ENCODE assay signal across 9 cellular contexts in genomic region chr1:160006312-160006940, GRCh38. TPM values are rescaled to one million over a fixed set of nuclear protein-coding genes. Genes with fewer than 3 reads are reported as not detected.
DNase-seq lines count a peak whose midpoint lies in the region; ATAC-seq and TF ChIP-seq lines count a peak whose summit lies in the region.
"Had no signal": no experiment of that assay in that cellular context is flagged by ENCODE, and none has a peak within 500 bp of the region (broad histone marks: within the 10 kb centered on the region; RNA-seq: fewer than 3 reads in every experiment).

No MANE protein-coding gene starts in this region.

- H3K9me3 ChIP-seq in OCI-LY1 (ENCODE audit: low read length), result no peaks in the 10 kb centered on the region
- H3K9me3 ChIP-seq in esophagus muscularis mucosa, result no peaks in the 10 kb centered on the region
- H3K9me3 ChIP-seq in neuronal stem cell (replicated peaks in 1 of 2; ENCODE audit: control insufficient read depth in 2 of 2, insufficient read depth in 1 of 2, low read depth in 1 of 2, low read length in 2 of 2), result no peaks in the 10 kb centered on the region
- H3K9me3 ChIP-seq in thoracic aorta, result no peaks in the 10 kb centered on the region

- H3K27ac ChIP-seq in 22Rv1 (no peak overlapping the region), OCI-LY1 (ENCODE audit: low read depth, low read length, poor library complexity, severe bottlenecking) (no peak overlapping the region), esophagus muscularis mucosa (replicated peaks in 1 of 4) (no peak overlapping the region), neuronal stem cell (replicated peaks; ENCODE audit: low read length) (no peak overlapping the region), thoracic aorta (no peak overlapping the region)
- H3K27ac ChIP-seq: skin epidermis had no signal

- H3K9me2 ChIP-seq in OCI-LY1 (ENCODE audit: low read depth, low read length), result no peaks in the 10 kb centered on the region

- no peak overlapping the region for H4K91ac ChIP-seq in neuronal stem cell (ENCODE audit: low read depth, low read length, poor library complexity)

- H3K4me1 ChIP-seq in OCI-LY1 (ENCODE audit: insufficient read depth, low read length, severe bottlenecking) (no peaks in the 10 kb centered on the region), esophagus muscularis mucosa (no peaks in the 10 kb centered on the region), neuronal stem cell (ENCODE audit: control insufficient read depth in 2 of 2, insufficient read depth in 1 of 2, low read depth in 1 of 2, low read length in 2 of 2) (no peaks in the 10 kb centered on the region), thoracic aorta (ENCODE audit: control insufficient read depth in 1 of 2, low read depth in 2 of 2) (no peaks in the 10 kb centered on the region)

- H3K4me2 ChIP-seq in OCI-LY1 (ENCODE audit: low read length), result no peak overlapping the region
- no peak overlapping the region for H3K4me2 ChIP-seq in neuronal stem cell (ENCODE audit: insufficient read depth, low read length, poor library complexity, severe bottlenecking)

- no peaks in the 10 kb centered on the region for H3K79me2 ChIP-seq in OCI-LY1 (ENCODE audit: insufficient read depth, low read length)

- H4K20me1 ChIP-seq in OCI-LY1 (ENCODE audit: insufficient read depth, low read length), result no peaks in the 10 kb centered on the region

- H3F3A ChIP-seq in OCI-LY1 (ENCODE audit: insufficient read depth, low read length), result no peaks in the 10 kb centered on the region

- TF ChIP-seq CTCF in 22Rv1 (IDR thresholded peaks at IDR 0.05) (peak; percentile 100), OCI-LY1 (IDR thresholded peaks at IDR 0.05; ENCODE audit: low read length) (peak; percentile 91), esophagus muscularis mucosa (IDR thresholded peaks at IDR 0.05) (peak; percentile 66 to 82 (median 69)), thoracic aorta (IDR thresholded peaks at IDR 0.05) (peak; percentile 56)

- DNase-seq in HUDEP-2 (lab: John Stamatoyannopoulos, UW; ENCODE audit: unreplicated experiment in 76 of 76) (peak in 64 of 76 experiments; percentile 5 to 76 (median 48)), esophagus muscularis mucosa (ENCODE audit: extremely low spot score) (no peak), neuronal stem cell (ENCODE audit: low spot score) (peak; percentile 62), thoracic aorta (ENCODE audit: low spot score) (no peak)
- DNase-seq in activated CD8-positive, alpha-beta memory T cell treated with anti-CD3 and anti-CD28 coated beads, Interleukin-2, amount 50 U/mL, for 48 hours, result peak; percentile 84

- H3K23ac ChIP-seq in neuronal stem cell (ENCODE audit: low read depth, low read length, poor library complexity), result no peak overlapping the region

- H3K36me3 ChIP-seq in OCI-LY1 (ENCODE audit: insufficient read depth, low read length), result no peaks in the 10 kb centered on the region
- no peaks in the 10 kb centered on the region for H3K36me3 ChIP-seq in esophagus muscularis mucosa
- no peaks in the 10 kb centered on the region for H3K36me3 ChIP-seq in neuronal stem cell (replicated peaks in 1 of 2; ENCODE audit: control insufficient read depth in 2 of 2, insufficient read depth in 2 of 2, low read length in 2 of 2)
- H3K36me3 ChIP-seq in thoracic aorta, result no peaks in the 10 kb centered on the region

- no peak overlapping the region for H3K4ac ChIP-seq in neuronal stem cell (ENCODE audit: low read length)

- H3K27me3 ChIP-seq in OCI-LY1 (ENCODE audit: insufficient read depth, low read length), result no peaks in the 10 kb centered on the region
- peaks cover 0 to 10% (median 0%) of the 10 kb centered on the region in 4 donors for H3K27me3 ChIP-seq in esophagus muscularis mucosa
- peaks cover 0 to 50% (median 0%) of the 10 kb centered on the region in 3 experiments for H3K27me3 ChIP-seq in neuronal stem cell (ENCODE audit: control insufficient read depth in 3 of 3, insufficient read depth in 3 of 3, low read depth in 1 of 3, low read length in 3 of 3)
- no peaks in the 10 kb centered on the region for H3K27me3 ChIP-seq in thoracic aorta (replicated peaks; ENCODE audit: insufficient read depth)

- H3K14ac ChIP-seq in neuronal stem cell (ENCODE audit: low read length), result no peak overlapping the region

- H3K9ac ChIP-seq in OCI-LY1 (ENCODE audit: low read length), result no peak overlapping the region
- no peak overlapping the region for H3K9ac ChIP-seq in neuronal stem cell (ENCODE audit: low read depth, low read length, poor library complexity)

- H3K79me1 ChIP-seq in neuronal stem cell (ENCODE audit: low read depth, low read length), result no peaks in the 10 kb centered on the region

- WGBS in esophagus muscularis mucosa, result 21% methylated on average over 5 of the region's 5 CpGs
- no CpG with 5 or more reads among the region's 5 CpGs for WGBS in neuronal stem cell (ENCODE audit: extremely low coverage in 2 of 2, insufficient read length in 2 of 2, insufficient replicate concordance in 1 of 2), 2 donors

- H3K18ac ChIP-seq in neuronal stem cell (ENCODE audit: low read length), result no peak overlapping the region

- H2BK15ac ChIP-seq in neuronal stem cell (ENCODE audit: low read length), result no peak overlapping the region

- H3K4me3 ChIP-seq in OCI-LY1 (ENCODE audit: low read depth, low read length, poor library complexity, severe bottlenecking) (no peak overlapping the region), esophagus muscularis mucosa (no peak overlapping the region), neuronal stem cell (ENCODE audit: low read length in 2 of 2) (no peak overlapping the region), thoracic aorta (no peak overlapping the region)
- H3K4me3 ChIP-seq: skin epidermis had no signal

- H2BK120ac ChIP-seq in neuronal stem cell (ENCODE audit: low read depth, low read length), result no peak overlapping the region

- no peak overlapping the region for H4K8ac ChIP-seq in neuronal stem cell (ENCODE audit: low read depth, low read length)

- no peak overlapping the region for H2BK5ac ChIP-seq in neuronal stem cell (ENCODE audit: low read length)

- ATAC-seq in GM18502 (IDR thresholded peaks at IDR 0.05; ENCODE audit: poor library complexity, unreplicated experiment) (peak; percentile 65), thoracic aorta (ENCODE audit: insufficient number of reproducible peaks, low FRiP score, low read depth) (no peak)

- no peak overlapping the region for H2AFZ ChIP-seq in OCI-LY1 (ENCODE audit: low read length)
- no peak overlapping the region for H2AFZ ChIP-seq in neuronal stem cell (ENCODE audit: low read length)

- no peak overlapping the region for H2AK5ac ChIP-seq in neuronal stem cell (ENCODE audit: low read depth, low read length)

- intact Hi-C loops in esophagus muscularis mucosa (cut with DNase I), result loop anchor here (5.0 kb wide), 1 partner anchor 209 kb away; no protein-coding TSS in a partner anchor

- no peak overlapping the region for H2BK12ac ChIP-seq in neuronal stem cell (ENCODE audit: low read length)

- no peak for TF ChIP-seq EP300 in esophagus muscularis mucosa (IDR thresholded peaks at IDR 0.05)

- no peak for TF ChIP-seq POLR2A in esophagus muscularis mucosa (IDR thresholded peaks at IDR 0.05; ENCODE audit: low read depth)

RNA-seq across cellular contexts. Expression of gene PIGM, which starts 25.4 kb away (rescaled TPM):
- total RNA-seq in esophagus muscularis mucosa (1 to 10 TPM; 2.8 to 4.9 (median 4.6) TPM), thoracic aorta (1 to 10 TPM; 5.0 to 6.8 TPM)
- 4.9 TPM for polyA plus RNA-seq in neuronal stem cell (2013, experiment 1 of 2)
- polyA plus RNA-seq in neuronal stem cell (2013, experiment 2 of 2), result 5.1 TPM

RNA-seq across cellular contexts. Expression of gene SLAMF9, which starts 52.4 kb away (rescaled TPM):
- not detected for total RNA-seq in esophagus muscularis mucosa
- not detected for polyA plus RNA-seq in neuronal stem cell (2013, experiment 1 of 2)
- polyA plus RNA-seq in neuronal stem cell (2013, experiment 2 of 2), result not detected
- not detected for total RNA-seq in thoracic aorta

Comparison
In these comparisons a context has a peak if more than half of its experiments do, and no peak if none do; other contexts are left out.
1. DNase-seq: peak in HUDEP-2 (64 of 76), activated CD8-positive, alpha-beta memory T cell treated with anti-CD3 and anti-CD28 coated beads, Interleukin-2, amount 50 U/mL, for 48 hours (single experiment) and neuronal stem cell (single experiment); none in esophagus muscularis mucosa (single experiment) and thoracic aorta (single experiment).
2. Peak in every context shown above with its lines, with median percentiles within 50 percentile points of each other: CTCF ChIP-seq.